4 cellular contexts compared by ENCODE assay signal in genomic region chr5:828194-828593, GRCh38. TPM values are rescaled to one million over a fixed set of nuclear protein-coding genes. Genes with fewer than 3 reads are reported as not detected.
"Had no signal": no experiment of that assay in that cellular context is flagged by ENCODE, and none has a peak within 500 bp of the region (broad histone marks: within the 10 kb centered on the region; RNA-seq: fewer than 3 reads in every experiment).

No MANE protein-coding gene starts in this region.

RNA-seq across cellular contexts. Expression of gene ZDHHC11, which starts 22.6 kb away (rescaled TPM):
- total RNA-seq: ascending aorta had no signal

RNA-seq across cellular contexts. Expression of gene ZDHHC11B, which starts 43.7 kb away (rescaled TPM):
- total RNA-seq: activated naive CD4-positive, alpha-beta T cell treated with anti-CD3 and anti-CD28 coated beads for 36 hours; activated naive CD8-positive, alpha-beta T cell treated with anti-CD3 and anti-CD28 coated beads for 36 hours; activated T-helper 1 cell treated with anti-CD3 and anti-CD28 coated beads, Interleukin-12 subunit alpha, Interleukin-12 subunit beta, Interleukin-2, Interleukin-4 antibody, amounts not matched to agents 30 ng/mL and 10 ng/mL and 1 ng/mL, durations not matched to agents 14 hours and 24 hours and 36 hours had no signal
